2 cellular contexts compared by ENCODE assay signal in the genomic region with DNA sequence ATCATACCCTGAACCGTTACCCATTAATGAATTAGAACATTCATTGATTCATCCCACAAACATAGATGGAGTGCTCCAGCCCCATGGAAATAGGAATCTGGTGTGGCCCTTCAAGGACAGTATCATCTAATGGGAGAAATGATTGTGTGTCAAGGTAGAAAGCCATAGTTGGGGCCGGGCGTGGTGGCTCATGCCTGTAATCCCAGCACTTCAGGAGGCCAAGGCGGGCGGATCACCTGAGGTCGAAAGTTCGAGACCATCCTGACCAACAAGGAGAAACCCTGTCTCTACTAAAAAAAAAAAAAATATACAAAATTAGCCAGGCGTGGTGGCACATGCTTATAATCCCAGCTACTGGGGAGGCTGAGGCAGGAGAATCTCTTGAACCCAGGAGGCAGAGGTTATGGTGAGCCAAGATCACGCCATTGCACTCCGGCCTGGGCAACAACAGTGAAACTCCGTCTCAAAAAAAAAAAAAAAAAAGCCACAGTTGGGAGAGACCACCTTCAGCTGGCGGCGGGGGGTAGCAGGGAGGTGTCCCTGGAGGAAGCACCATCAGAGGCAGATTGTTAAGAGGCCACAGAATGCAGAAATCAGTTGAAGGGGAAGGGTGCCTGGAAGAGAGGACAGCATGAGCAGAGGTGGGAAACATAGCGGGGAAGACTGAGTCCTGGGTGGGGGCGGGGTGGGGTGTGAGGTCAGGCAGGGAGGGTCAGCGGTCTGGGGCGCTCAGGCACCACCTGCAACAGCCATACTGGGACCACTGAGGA.
A peak's percentile ranks its signal among the peaks of the same experiment; 100 is the strongest.
TF ChIP-seq lines count a peak whose summit lies in the region.

No MANE protein-coding gene starts in this region.

TF ChIP-seq in HEK293, 187 proteins besides CTCF, POLR2A, EP300 and RAD21 (continued from another document):
- TF ChIP-seq, protein P1, sequence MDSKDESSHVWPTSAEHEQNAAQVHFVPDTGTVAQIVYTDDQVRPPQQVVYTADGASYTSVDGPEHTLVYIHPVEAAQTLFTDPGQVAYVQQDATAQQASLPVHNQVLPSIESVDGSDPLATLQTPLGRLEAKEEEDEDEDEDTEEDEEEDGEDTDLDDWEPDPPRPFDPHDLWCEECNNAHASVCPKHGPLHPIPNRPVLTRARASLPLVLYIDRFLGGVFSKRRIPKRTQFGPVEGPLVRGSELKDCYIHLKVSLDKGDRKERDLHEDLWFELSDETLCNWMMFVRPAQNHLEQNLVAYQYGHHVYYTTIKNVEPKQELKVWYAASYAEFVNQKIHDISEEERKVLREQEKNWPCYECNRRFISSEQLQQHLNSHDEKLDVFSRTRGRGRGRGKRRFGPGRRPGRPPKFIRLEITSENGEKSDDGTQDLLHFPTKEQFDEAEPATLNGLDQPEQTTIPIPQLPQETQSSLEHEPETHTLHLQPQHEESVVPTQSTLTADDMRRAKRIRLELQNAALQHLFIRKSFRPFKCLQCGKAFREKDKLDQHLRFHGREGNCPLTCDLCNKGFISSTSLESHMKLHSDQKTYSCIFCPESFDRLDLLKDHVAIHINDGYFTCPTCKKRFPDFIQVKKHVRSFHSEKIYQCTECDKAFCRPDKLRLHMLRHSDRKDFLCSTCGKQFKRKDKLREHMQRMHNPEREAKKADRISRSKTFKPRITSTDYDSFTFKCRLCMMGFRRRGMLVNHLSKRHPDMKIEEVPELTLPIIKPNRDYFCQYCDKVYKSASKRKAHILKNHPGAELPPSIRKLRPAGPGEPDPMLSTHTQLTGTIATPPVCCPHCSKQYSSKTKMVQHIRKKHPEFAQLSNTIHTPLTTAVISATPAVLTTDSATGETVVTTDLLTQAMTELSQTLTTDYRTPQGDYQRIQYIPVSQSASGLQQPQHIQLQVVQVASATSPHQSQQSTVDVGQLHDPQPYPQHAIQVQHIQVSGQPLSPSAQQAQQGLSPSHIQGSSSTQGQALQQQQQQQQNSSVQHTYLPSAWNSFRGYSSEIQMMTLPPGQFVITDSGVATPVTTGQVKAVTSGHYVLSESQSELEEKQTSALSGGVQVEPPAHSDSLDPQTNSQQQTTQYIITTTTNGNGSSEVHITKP (tag by site-specific recombination; IDR thresholded peaks at IDR 0.05) = peak; percentile 57; the same call in 1 of the 2 replicates
- TF ChIP-seq ZNF837 (tag by site-specific recombination; IDR thresholded peaks at IDR 0.05) = no peak
- no peak for TF ChIP-seq TRIM28 (IDR thresholded peaks at IDR 0.05; ENCODE audit: borderline replicate concordance, low read length)
- no peak for TF ChIP-seq EGR2 (tag by site-specific recombination; IDR thresholded peaks at IDR 0.05; ENCODE audit: low read depth)
- TF ChIP-seq, protein P2, sequence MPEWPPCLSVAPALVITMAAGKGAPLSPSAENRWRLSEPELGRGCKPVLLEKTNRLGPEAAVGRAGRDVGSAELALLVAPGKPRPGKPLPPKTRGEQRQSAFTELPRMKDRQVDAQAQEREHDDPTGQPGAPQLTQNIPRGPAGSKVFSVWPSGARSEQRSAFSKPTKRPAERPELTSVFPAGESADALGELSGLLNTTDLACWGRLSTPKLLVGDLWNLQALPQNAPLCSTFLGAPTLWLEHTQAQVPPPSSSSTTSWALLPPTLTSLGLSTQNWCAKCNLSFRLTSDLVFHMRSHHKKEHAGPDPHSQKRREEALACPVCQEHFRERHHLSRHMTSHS (tag by site-specific recombination; IDR thresholded peaks at IDR 0.05) = no peak
- no peak for TF ChIP-seq ZNF521 (tag by site-specific recombination; IDR thresholded peaks at IDR 0.05)

TF ChIP-seq in K562, 482 proteins besides CTCF, POLR2A, EP300 and RAD21 (continued from another document):
- TF ChIP-seq, protein P1 (IDR thresholded peaks at IDR 0.05; ENCODE audit: partially characterized antibody) = peak; percentile 73
- TF ChIP-seq, protein P3, sequence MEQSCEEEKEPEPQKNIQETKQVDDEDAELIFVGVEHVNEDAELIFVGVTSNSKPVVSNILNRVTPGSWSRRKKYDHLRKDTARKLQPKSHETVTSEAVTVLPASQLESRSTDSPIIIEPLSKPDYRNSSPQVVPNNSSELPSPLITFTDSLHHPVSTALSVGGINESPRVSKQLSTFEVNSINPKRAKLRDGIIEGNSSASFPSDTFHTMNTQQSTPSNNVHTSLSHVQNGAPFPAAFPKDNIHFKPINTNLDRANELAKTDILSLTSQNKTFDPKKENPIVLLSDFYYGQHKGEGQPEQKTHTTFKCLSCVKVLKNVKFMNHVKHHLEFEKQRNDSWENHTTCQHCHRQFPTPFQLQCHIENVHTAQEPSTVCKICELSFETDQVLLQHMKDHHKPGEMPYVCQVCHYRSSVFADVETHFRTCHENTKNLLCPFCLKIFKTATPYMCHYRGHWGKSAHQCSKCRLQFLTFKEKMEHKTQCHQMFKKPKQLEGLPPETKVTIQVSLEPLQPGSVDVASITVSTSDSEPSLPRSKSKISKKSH (CRISPR knock-in tag; IDR thresholded peaks at IDR 0.05) = no peak
- TF ChIP-seq MCM7 (IDR thresholded peaks at IDR 0.05) = no peak
- no peak for TF ChIP-seq HDAC1 (IDR thresholded peaks at IDR 0.05)
